ENCODE assay signal across 8 cellular contexts in genomic region chr10:119686465-119687191, GRCh38. TPM values are rescaled to one million over a fixed set of nuclear protein-coding genes. Genes with fewer than 3 reads are reported as not detected.
DNase-seq lines count a peak whose midpoint lies in the region; ATAC-seq and TF ChIP-seq lines count a peak whose summit lies in the region.

No MANE protein-coding gene starts in this region.

- H3K4me1 ChIP-seq in CD8-positive, alpha-beta T cell (ENCODE audit: insufficient read depth, low read length): peaks cover 8% of the 10 kb centered on the region

- peaks cover 4% of the 10 kb centered on the region for H3K27me3 Mint-ChIP-seq in CD8-positive, alpha-beta T cell (ENCODE audit: low read depth)

- no peaks in the 10 kb centered on the region for H3K9me3 Mint-ChIP-seq in CD8-positive, alpha-beta T cell

- no peaks in the 10 kb centered on the region for H3K36me3 Mint-ChIP-seq in CD8-positive, alpha-beta T cell

- CTCF ChIA-PET in CD8-positive, alpha-beta T cell (lab: Charles Lee): interaction anchor here (0.5 to 3.7 kb wide), 52 partner anchors 9 to 932 kb away, joined by 3 to 38 read pairs (median 4); partner anchors contain the start of genes CACUL1, INPP5F and MCMBP

- TF ChIP-seq CTCF in CD8-positive, alpha-beta T cell (IDR thresholded peaks at IDR 0.05): peak; percentile 92
- TF ChIP-seq CTCF in GM20000 (IDR thresholded peaks at IDR 0.05; ENCODE audit: extremely low read depth, missing control alignments) (peak; percentile 96), foreskin fibroblast (IDR thresholded peaks at IDR 0.05; ENCODE audit: low read depth, low read length) (peak; percentile 75), neural cell (IDR thresholded peaks at IDR 0.05; ENCODE audit: poor library complexity, severe bottlenecking) (peak; percentile 95)

- intact Hi-C loops in CD8-positive, alpha-beta T cell (cut with DNase I, micrococcal nuclease): loop anchor here (1.0 to 10.0 kb wide), 7 partner anchors 32 to 650 kb away; no protein-coding TSS in a partner anchor

- peak; percentile 28 for TF ChIP-seq EP300 in neural cell (conservative IDR thresholded peaks at IDR 0.05; ENCODE audit: poor library complexity, severe bottlenecking)

- peak; percentile 88 for TF ChIP-seq RAD21 in neural cell (conservative IDR thresholded peaks at IDR 0.05)

- peak overlapping the region; percentile 58 for H3K9ac ChIP-seq in neural cell (ENCODE audit: low read length)

- H3K27ac Mint-ChIP-seq in CD8-positive, alpha-beta T cell: peak overlapping the region; percentile 37

- no peak overlapping the region for H3K27ac ChIP-seq in CD8-positive, alpha-beta T cell (ENCODE audit: low read depth, low read length)
- peak overlapping the region; percentile 71 for H3K27ac ChIP-seq in neural cell (ENCODE audit: low read length)

- no peaks in the 10 kb centered on the region for H3K79me2 ChIP-seq in neural cell (replicated peaks; ENCODE audit: insufficient read depth, low read length)

- no peaks in the 10 kb centered on the region for H3K36me3 ChIP-seq in CD8-positive, alpha-beta T cell (ENCODE audit: insufficient read depth, low read length)
- no peaks in the 10 kb centered on the region for H3K36me3 ChIP-seq in neural cell (ENCODE audit: insufficient read depth, low read length)

- H3K4me3 Mint-ChIP-seq in CD8-positive, alpha-beta T cell: peak overlapping the region; percentile 79

- H3F3A ChIP-seq in neural cell (ENCODE audit: insufficient read depth, low read length, poor library complexity, severe bottlenecking): no peaks in the 10 kb centered on the region

- peak overlapping the region; percentile 42 for H3K4me3 ChIP-seq in CD8-positive, alpha-beta T cell (ENCODE audit: low read depth, low read length)
- H3K4me3 ChIP-seq in foreskin fibroblast (ENCODE audit: low read depth in 1 of 2, low read length in 2 of 2) (peak overlapping the region; percentile 19 to 37), neural cell (ENCODE audit: low read length) (peak overlapping the region; percentile 55)

- peaks cover 16% of the 10 kb centered on the region for H3K4me1 Mint-ChIP-seq in CD8-positive, alpha-beta T cell (ENCODE audit: low read depth)

- H3K27me3 ChIP-seq in CD8-positive, alpha-beta T cell (ENCODE audit: insufficient read depth, low read length): no peaks in the 10 kb centered on the region
- no peaks in the 10 kb centered on the region for H3K27me3 ChIP-seq in neural cell (ENCODE audit: insufficient read depth, low read depth, low read length)

- no peaks in the 10 kb centered on the region for H4K20me1 ChIP-seq in neural cell (ENCODE audit: insufficient read depth)

- POLR2A ChIA-PET in CD8-positive, alpha-beta T cell (lab: Charles Lee): interaction anchor here (0.6 to 0.9 kb wide), 3 partner anchors 9 to 187 kb away, joined by 3 to 4 read pairs (median 4); partner anchors contain the start of genes BAG3 and MCMBP

- DNase-seq in CD8-positive, alpha-beta T cell: peak; percentile 52 to 85 (median 79)
- DNase-seq in GM20000 (ENCODE audit: low spot score) (peak; percentile 79), HUDEP-2 (lab: John Stamatoyannopoulos, UW; ENCODE audit: unreplicated experiment in 76 of 76) (peak in 61 of 76 experiments; percentile 6 to 72 (median 37)), RPMI8226 (peak; percentile 69), activated gamma-delta T cell (lab: John Stamatoyannopoulos, UW) (peak; percentile 20), foreskin fibroblast (peak; percentile 83 to 93)
- DNase-seq in stimulated activated naive CD4-positive, alpha-beta T cell treated with Interleukin-2 at 50 U/mL for 16 hours (lab: John Stamatoyannopoulos, UW): peak; percentile 82

- H2AFZ ChIP-seq in neural cell (ENCODE audit: low read depth, low read length): peak overlapping the region; percentile 57

- H3K4me2 ChIP-seq in neural cell (ENCODE audit: low read length): peak overlapping the region; percentile 79

- peak; percentile 95 for ATAC-seq in CD8-positive, alpha-beta T cell

- H3K9me2 ChIP-seq in neural cell (ENCODE audit: insufficient read depth, low read length): no peaks in the 10 kb centered on the region

- H3K9me3 ChIP-seq in CD8-positive, alpha-beta T cell (ENCODE audit: low read length): no peaks in the 10 kb centered on the region
- no peaks in the 10 kb centered on the region for H3K9me3 ChIP-seq in neural cell (ENCODE audit: low read length)

TF ChIP-seq in neural cell, 6 proteins besides CTCF, POLR2A, EP300 and RAD21:
- TF ChIP-seq REST (IDR thresholded peaks at IDR 0.05; ENCODE audit: borderline replicate concordance) (no peak), POLR2AphosphoS5 (IDR thresholded peaks at IDR 0.05) (peak; percentile 45), SMC3 (conservative IDR thresholded peaks at IDR 0.05; ENCODE audit: poor library complexity) (peak; percentile 82)

RNA-seq across cellular contexts. Expression of gene BAG3, which starts 35.4 kb away (rescaled TPM):
- total RNA-seq in CD8-positive, alpha-beta T cell: 10 to 100 TPM; 20.6 to 21.8 TPM
- 0.28 and 0.61 TPM in 2 replicates for polyA plus RNA-seq in neural cell
- polyA minus RNA-seq in neural cell: 0.58 TPM in 1 of 2 replicates, not detected in the other

RNA-seq across cellular contexts. Expression of gene INPP5F, which starts 39.2 kb away (rescaled TPM):
- 1 to 10 TPM; 3.8 to 6.5 TPM for total RNA-seq in CD8-positive, alpha-beta T cell
- polyA plus RNA-seq in neural cell: 103 and 114 TPM in 2 replicates
- polyA minus RNA-seq in neural cell: 99.1 and 110 TPM in 2 replicates

Comparison
In these comparisons a context has a peak if more than half of its experiments do, and no peak if none do; other contexts are left out.
1. DNase-seq: peak in every context shown above with its lines; median percentile 88 in foreskin fibroblast; 82 in stimulated activated naive CD4-positive, alpha-beta T cell treated with Interleukin-2 at 50 U/mL for 16 hours; 79 in CD8-positive, alpha-beta T cell; 79 in GM20000; 69 in RPMI8226; 37 in HUDEP-2; 20 in activated gamma-delta T cell.